Comparison of ENCODE assay signal across 15 cellular contexts in genomic region chr2:69242651-69243051, GRCh38.
A peak's percentile ranks its signal among the peaks of the same experiment; 100 is the strongest.
DNase-seq lines count a peak whose midpoint lies in the region; ATAC-seq and TF ChIP-seq lines count a peak whose summit lies in the region.
"Had no signal": no experiment of that assay in that cellular context is flagged by ENCODE, and none has a peak within 500 bp of the region (broad histone marks: within the 10 kb centered on the region; RNA-seq: fewer than 3 reads in every experiment).

No MANE protein-coding gene starts in this region.

- no peak for TF ChIP-seq POLR2A in prostate gland (IDR thresholded peaks at IDR 0.05)

- H3K27ac ChIP-seq in mucosa of rectum (ENCODE audit: low read depth in 2 of 2, low read length in 2 of 2), result peak overlapping the region; percentile 46 to 69
- H3K27ac ChIP-seq in aorta (ENCODE audit: low read depth in 1 of 2, low read length in 2 of 2), result no peak overlapping the region
- H3K27ac ChIP-seq in naive thymus-derived CD4-positive, alpha-beta T cell (ENCODE audit: low read depth, low read length), result no peak overlapping the region
- H3K27ac ChIP-seq in prostate gland, result no peak overlapping the region
- H3K27ac ChIP-seq: 22Rv1, SJCRH30 had no signal

- H3K36me3 ChIP-seq in mucosa of rectum (ENCODE audit: control insufficient read depth in 2 of 2, insufficient read depth in 2 of 2, low read length in 2 of 2) (no peaks in the 10 kb centered on the region), aorta (ENCODE audit: control insufficient read depth in 1 of 2, insufficient read depth in 2 of 2, low read length in 1 of 2) (peaks cover 5 to 7% of the 10 kb centered on the region in 2 donors), prostate gland (no peaks in the 10 kb centered on the region)
- H3K36me3 ChIP-seq in naive thymus-derived CD4-positive, alpha-beta T cell (ENCODE audit: control insufficient read depth in 2 of 3, insufficient read depth in 3 of 3, low read length in 3 of 3), result no peaks in the 10 kb centered on the region

- intact Hi-C loops in aorta (cut with DNase I) (no loop called here), prostate gland (cut with DNase I) (loop anchor here (5.0 kb wide), 1 partner anchor 65 kb away; no protein-coding TSS in a partner anchor)
- intact Hi-C loops in naive thymus-derived CD4-positive, alpha-beta T cell (cut with micrococcal nuclease), result no loop called here

- no peak for ATAC-seq in HG03439 (IDR thresholded peaks at IDR 0.05; ENCODE audit: unreplicated experiment)
- no peak for ATAC-seq in aorta (ENCODE audit: low FRiP score)
- no peak for ATAC-seq in naive thymus-derived CD4-positive, alpha-beta T cell

- no peak overlapping the region for H3K9ac ChIP-seq in mucosa of rectum (ENCODE audit: low read depth in 1 of 2, low read length in 2 of 2)

- H3K27me3 ChIP-seq in mucosa of rectum (ENCODE audit: control insufficient read depth in 2 of 2, insufficient read depth in 2 of 2, low read length in 2 of 2) (no peaks in the 10 kb centered on the region), aorta (ENCODE audit: control insufficient read depth in 1 of 2, insufficient read depth in 2 of 2, low read length in 1 of 2) (no peaks in the 10 kb centered on the region), prostate gland (replicated peaks; ENCODE audit: insufficient read depth) (no peaks in the 10 kb centered on the region)
- H3K27me3 ChIP-seq in naive thymus-derived CD4-positive, alpha-beta T cell (ENCODE audit: control insufficient read depth in 2 of 2, insufficient read depth in 2 of 2, low read length in 2 of 2), result no peaks in the 10 kb centered on the region
- H3K27me3 ChIP-seq: SJCRH30 had no signal

- H3K4me1 ChIP-seq in mucosa of rectum (ENCODE audit: control insufficient read depth in 2 of 2, insufficient read depth in 2 of 2, low read length in 2 of 2) (peaks cover 5 to 8% of the 10 kb centered on the region in 2 donors), aorta (ENCODE audit: control insufficient read depth in 1 of 2, insufficient read depth in 2 of 2, low read length in 2 of 2) (peaks cover 0 to 2% of the 10 kb centered on the region in 2 donors), prostate gland (replicated peaks) (no peaks in the 10 kb centered on the region)
- no peaks in the 10 kb centered on the region for H3K4me1 ChIP-seq in naive thymus-derived CD4-positive, alpha-beta T cell (ENCODE audit: control insufficient read depth in 2 of 2, insufficient read depth in 2 of 2, low read length in 2 of 2)

- H3K9me3 ChIP-seq in mucosa of rectum (ENCODE audit: control insufficient read depth in 2 of 2, low read length in 2 of 2), result no peaks in the 10 kb centered on the region
- no peaks in the 10 kb centered on the region for H3K9me3 ChIP-seq in aorta (ENCODE audit: control insufficient read depth, low read length)
- no peaks in the 10 kb centered on the region for H3K9me3 ChIP-seq in naive thymus-derived CD4-positive, alpha-beta T cell (ENCODE audit: control insufficient read depth in 2 of 3, low read length in 3 of 3)
- no peaks in the 10 kb centered on the region for H3K9me3 ChIP-seq in prostate gland
- H3K9me3 ChIP-seq: SJCRH30 had no signal

- H3K27ac Mint-ChIP-seq in naive thymus-derived CD4-positive, alpha-beta T cell, result no peak overlapping the region
- H3K27ac Mint-ChIP-seq: activated naive CD8-positive, alpha-beta T cell treated with anti-CD3 and anti-CD28 coated beads, Interleukin-2, amount 10 ng/mL, durations not matched to agents 7 days and 5 days; naive B cell had no signal

- 48 to 56% methylated on average over 7 of the region's 7 CpGs for WGBS in aorta, 2 donors
- WGBS in prostate gland, result 21% methylated on average over 7 of the region's 7 CpGs

- no peaks in the 10 kb centered on the region for H3K36me3 Mint-ChIP-seq in naive thymus-derived CD4-positive, alpha-beta T cell
- H3K36me3 Mint-ChIP-seq: activated naive CD8-positive, alpha-beta T cell treated with anti-CD3 and anti-CD28 coated beads, Interleukin-2, amount 10 ng/mL, durations not matched to agents 7 days and 5 days; naive B cell had no signal

- H3K9me3 Mint-ChIP-seq in naive thymus-derived CD4-positive, alpha-beta T cell, result peaks cover 0 to 2% (median 0%) of the 10 kb centered on the region in 11 donors
- H3K9me3 Mint-ChIP-seq: activated naive CD8-positive, alpha-beta T cell treated with anti-CD3 and anti-CD28 coated beads, Interleukin-2, amount 10 ng/mL, durations not matched to agents 7 days and 5 days had no signal

- DNase-seq in DMS 273 (lab: John Stamatoyannopoulos, UW; ENCODE audit: unreplicated experiment), result peak; percentile 18
- no peak for DNase-seq in DMS 273 treated with DMSO at 0.1 percent for 48 hours (lab: John Stamatoyannopoulos, UW)
- DNase-seq in brain pericyte (ENCODE audit: low read depth, low spot score), result peak; percentile 60
- DNase-seq in aorta, result no peak
- no peak for DNase-seq in naive thymus-derived CD4-positive, alpha-beta T cell
- no peak for DNase-seq in prostate gland (ENCODE audit: low spot score)
- DNase-seq: activated naive CD8-positive, alpha-beta T cell treated with anti-CD3 and anti-CD28 coated beads, Interleukin-2, amount 10 ng/mL, durations not matched to agents 7 days and 5 days; naive B cell; NCI-H2029; SJCRH30; small intestine had no signal

- CTCF ChIA-PET in naive thymus-derived CD4-positive, alpha-beta T cell (lab: Charles Lee), result no interaction called here

- POLR2A ChIA-PET in naive thymus-derived CD4-positive, alpha-beta T cell (lab: Charles Lee), result no interaction called here

- peaks cover 0 to 2% (median 0%) of the 10 kb centered on the region in 7 donors for H3K4me1 Mint-ChIP-seq in naive thymus-derived CD4-positive, alpha-beta T cell
- H3K4me1 Mint-ChIP-seq: naive B cell had no signal

- no peak overlapping the region for H3K4me3 ChIP-seq in mucosa of rectum (ENCODE audit: low read length in 2 of 2)
- H3K4me3 ChIP-seq in aorta (ENCODE audit: low read length in 2 of 2), result no peak overlapping the region
- H3K4me3 ChIP-seq in naive thymus-derived CD4-positive, alpha-beta T cell (ENCODE audit: low read length), result no peak overlapping the region
- no peak overlapping the region for H3K4me3 ChIP-seq in prostate gland
- H3K4me3 ChIP-seq: coronary artery, SJCRH30 had no signal

- no peak overlapping the region for H3K4me3 Mint-ChIP-seq in naive thymus-derived CD4-positive, alpha-beta T cell
- H3K4me3 Mint-ChIP-seq: activated naive CD8-positive, alpha-beta T cell treated with anti-CD3 and anti-CD28 coated beads, Interleukin-2, amount 10 ng/mL, durations not matched to agents 7 days and 5 days; naive B cell had no signal

- no peak for TF ChIP-seq CTCF in prostate gland (IDR thresholded peaks at IDR 0.05)

- H3K27me3 Mint-ChIP-seq in naive thymus-derived CD4-positive, alpha-beta T cell, result peaks cover 20 to 27% (median 24%) of the 10 kb centered on the region in 5 donors

Comparison
In these comparisons a context has a peak if more than half of its experiments do, and no peak if none do; other contexts are left out.
1. DNase-seq: peak in DMS 273 (single experiment) and brain pericyte (single experiment); none in DMS 273 treated with DMSO at 0.1 percent for 48 hours (single experiment), aorta (0 of 2), naive thymus-derived CD4-positive, alpha-beta T cell (0 of 9) and prostate gland (single experiment).
2. H3K27ac ChIP-seq: peak in mucosa of rectum (2 of 2); none in aorta (0 of 2), naive thymus-derived CD4-positive, alpha-beta T cell (single experiment) and prostate gland (0 of 2).